In the genomic region with DNA sequence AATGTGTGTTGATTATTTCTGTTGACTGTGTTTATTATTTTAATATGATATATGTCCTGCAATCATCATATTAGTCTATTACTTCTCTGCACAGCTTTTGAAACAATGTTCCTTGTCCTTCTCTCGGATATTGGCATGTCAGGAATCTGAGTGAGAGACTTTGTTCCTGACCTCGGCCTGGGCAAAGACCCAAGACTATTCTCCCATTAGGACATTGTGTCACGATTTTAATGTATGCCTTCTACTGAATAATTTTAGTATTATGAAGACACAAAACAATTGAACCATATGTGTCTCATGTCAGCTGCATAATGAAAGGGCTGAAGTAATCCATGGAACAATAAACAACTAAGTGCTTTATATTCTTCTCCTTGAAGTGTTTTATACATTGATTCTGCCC, we compare ENCODE assay signal across 1 cellular context.
TF ChIP-seq lines count a peak whose summit lies in the region.

No MANE protein-coding gene starts in this region.

TF ChIP-seq in IMR-90, 13 proteins besides CTCF, POLR2A, EP300 and RAD21 (continued from another document):
- TF ChIP-seq, protein P1, sequence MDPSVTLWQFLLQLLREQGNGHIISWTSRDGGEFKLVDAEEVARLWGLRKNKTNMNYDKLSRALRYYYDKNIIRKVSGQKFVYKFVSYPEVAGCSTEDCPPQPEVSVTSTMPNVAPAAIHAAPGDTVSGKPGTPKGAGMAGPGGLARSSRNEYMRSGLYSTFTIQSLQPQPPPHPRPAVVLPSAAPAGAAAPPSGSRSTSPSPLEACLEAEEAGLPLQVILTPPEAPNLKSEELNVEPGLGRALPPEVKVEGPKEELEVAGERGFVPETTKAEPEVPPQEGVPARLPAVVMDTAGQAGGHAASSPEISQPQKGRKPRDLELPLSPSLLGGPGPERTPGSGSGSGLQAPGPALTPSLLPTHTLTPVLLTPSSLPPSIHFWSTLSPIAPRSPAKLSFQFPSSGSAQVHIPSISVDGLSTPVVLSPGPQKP (IDR thresholded peaks at IDR 0.05; ENCODE audit: borderline replicate concordance, low read depth, low read length): no peak
- TF ChIP-seq BHLHE40 (IDR thresholded peaks at IDR 0.05; ENCODE audit: low read depth, low read length): no peak
